ENCODE assay signal across 15 cellular contexts in the genomic region with DNA sequence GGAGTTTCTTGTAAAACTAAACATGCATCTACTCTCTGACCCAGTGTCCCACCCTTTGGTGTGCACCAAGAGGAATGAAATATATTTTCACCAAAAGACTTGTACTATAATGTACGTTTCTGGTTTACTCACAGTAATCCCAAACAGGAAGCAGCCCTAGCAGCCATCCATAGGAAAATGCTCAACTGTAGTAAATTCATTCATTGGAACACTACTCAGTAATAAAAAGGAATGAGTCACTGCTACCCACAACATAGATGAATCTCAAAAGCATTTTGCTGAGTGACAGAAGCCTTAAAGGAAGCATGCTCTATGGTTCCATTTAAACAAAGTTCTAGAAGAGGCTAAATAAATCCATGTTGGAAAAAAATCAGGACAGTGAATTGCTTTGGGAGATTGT. TPM values are rescaled to one million over a fixed set of nuclear protein-coding genes. Genes with fewer than 3 reads are reported as not detected.
A peak's percentile ranks its signal among the peaks of the same experiment; 100 is the strongest.
DNase-seq lines count a peak whose midpoint lies in the region; ATAC-seq and TF ChIP-seq lines count a peak whose summit lies in the region.
"Had no signal": no experiment of that assay in that cellular context is flagged by ENCODE, and none has a peak within 500 bp of the region (broad histone marks: within the 10 kb centered on the region; RNA-seq: fewer than 3 reads in every experiment).

No MANE protein-coding gene starts in this region.

- peaks cover 9 to 20% of the 10 kb centered on the region in 2 donors for H3K4me1 Mint-ChIP-seq in stimulated activated naive B cell treated with anti-CD40 and anti-IgM and Interleukin-4, amounts not matched to agents 10 μg/mL and 1 μg/mL and 100 μg/mL, for 72 hours
- H3K4me1 Mint-ChIP-seq: nephron progenitor cell; stimulated activated effector memory CD8-positive, alpha-beta T cell treated with anti-CD3 and anti-CD28 coated beads, Interleukin-12 subunit alpha, Interleukin-12 subunit beta, amount 100 ng/mL, for 72 hours had no signal

- ATAC-seq in stimulated activated naive B cell treated with anti-CD40 and anti-IgM and Interleukin-4, amounts not matched to agents 10 μg/mL and 1 μg/mL and 100 μg/mL, for 72 hours (replicated peaks): peak; percentile 21 to 55
- no peak for ATAC-seq in HG03521 (IDR thresholded peaks at IDR 0.05; ENCODE audit: unreplicated experiment)
- ATAC-seq: stimulated activated effector memory CD8-positive, alpha-beta T cell treated with anti-CD3 and anti-CD28 coated beads, Interleukin-12 subunit alpha, Interleukin-12 subunit beta, amount 100 ng/mL, for 72 hours had no signal

- H3K36me3 Mint-ChIP-seq in stimulated activated naive B cell treated with anti-CD40 and anti-IgM and Interleukin-4, amounts not matched to agents 10 μg/mL and 1 μg/mL and 100 μg/mL, for 72 hours: peaks cover 0 to 3% of the 10 kb centered on the region in 2 donors
- H3K36me3 Mint-ChIP-seq: stimulated activated effector memory CD8-positive, alpha-beta T cell treated with anti-CD3 and anti-CD28 coated beads, Interleukin-12 subunit alpha, Interleukin-12 subunit beta, amount 100 ng/mL, for 72 hours had no signal

- no peak overlapping the region for H3K4me3 ChIP-seq in epithelial cell of proximal tubule (ENCODE audit: low read depth, low read length)
- H3K4me3 ChIP-seq: lung, right atrium auricular region had no signal

- DNase-seq in DMS53 (lab: John Stamatoyannopoulos, UW) (peak; percentile 47), DMS53 treated with DMSO at 0.1 percent for 48 hours (lab: John Stamatoyannopoulos, UW; ENCODE audit: unreplicated experiment) (no peak), LHCN-M2 (ENCODE audit: low read depth) (peak; percentile 66), epithelial cell of proximal tubule (ENCODE audit: low read depth) (peak; percentile 33), HuH-7.5 (ENCODE audit: low spot score) (no peak), COLO668 (lab: John Stamatoyannopoulos, UW; ENCODE audit: unreplicated experiment) (no peak)
- DNase-seq in stimulated activated naive B cell treated with anti-CD40 and anti-IgM and Interleukin-4, amounts not matched to agents 10 μg/mL and 1 μg/mL and 100 μg/mL, for 72 hours: no peak
- DNase-seq: NCI-H1105 treated with DMSO at 0.1 percent for 48 hours; NCI-H226; nephron progenitor cell; stimulated activated CD4-positive, alpha-beta T cell treated with anti-CD3 and anti-CD28 coated beads, Interleukin-4, amount 100 ng/mL, for 4 hours had no signal

- H3K27ac Mint-ChIP-seq in stimulated activated naive B cell treated with anti-CD40 and anti-IgM and Interleukin-4, amounts not matched to agents 10 μg/mL and 1 μg/mL and 100 μg/mL, for 72 hours: no peak overlapping the region
- H3K27ac Mint-ChIP-seq: nephron progenitor cell; stimulated activated effector memory CD8-positive, alpha-beta T cell treated with anti-CD3 and anti-CD28 coated beads, Interleukin-12 subunit alpha, Interleukin-12 subunit beta, amount 100 ng/mL, for 72 hours had no signal

- H3K9me3 Mint-ChIP-seq in stimulated activated naive B cell treated with anti-CD40 and anti-IgM and Interleukin-4, amounts not matched to agents 10 μg/mL and 1 μg/mL and 100 μg/mL, for 72 hours: peaks cover 0 to 2% of the 10 kb centered on the region in 2 donors
- H3K9me3 Mint-ChIP-seq: stimulated activated effector memory CD8-positive, alpha-beta T cell treated with anti-CD3 and anti-CD28 coated beads, Interleukin-12 subunit alpha, Interleukin-12 subunit beta, amount 100 ng/mL, for 72 hours had no signal

- TF ChIP-seq CTCF in epithelial cell of proximal tubule (conservative IDR thresholded peaks at IDR 0.05; ENCODE audit: low read depth, low read length): no peak

- no peak overlapping the region for H3K4me3 Mint-ChIP-seq in stimulated activated naive B cell treated with anti-CD40 and anti-IgM and Interleukin-4, amounts not matched to agents 10 μg/mL and 1 μg/mL and 100 μg/mL, for 72 hours
- H3K4me3 Mint-ChIP-seq: nephron progenitor cell; stimulated activated effector memory CD8-positive, alpha-beta T cell treated with anti-CD3 and anti-CD28 coated beads, Interleukin-12 subunit alpha, Interleukin-12 subunit beta, amount 100 ng/mL, for 72 hours had no signal

- H3K27me3 Mint-ChIP-seq in stimulated activated naive B cell treated with anti-CD40 and anti-IgM and Interleukin-4, amounts not matched to agents 10 μg/mL and 1 μg/mL and 100 μg/mL, for 72 hours: peaks cover 0 to 3% of the 10 kb centered on the region in 2 donors

RNA-seq across cellular contexts. Expression of a gene that starts 37.6 kb away (rescaled TPM):
- 16.8 and 17.6 TPM in 2 replicates for total RNA-seq in LHCN-M2 (2014; rRNA removed)
- polyA plus RNA-seq in LHCN-M2 (2012): 19.5 TPM
- 19.1 and 21.8 TPM in 2 replicates for total RNA-seq in epithelial cell of proximal tubule

RNA-seq across cellular contexts. Expression of a gene that starts 46.3 kb away (rescaled TPM):
- total RNA-seq in LHCN-M2 (2014; rRNA removed) (247 and 267 TPM in 2 replicates), epithelial cell of proximal tubule (158 and 170 TPM in 2 replicates)
- 131 TPM for polyA plus RNA-seq in LHCN-M2 (2012)

Comparison
In these comparisons a context has a peak if more than half of its experiments do, and no peak if none do; other contexts are left out.
1. DNase-seq: peak in DMS53 (single experiment), LHCN-M2 (single experiment) and epithelial cell of proximal tubule (single experiment); none in DMS53 treated with DMSO at 0.1 percent for 48 hours (single experiment), stimulated activated naive B cell treated with anti-CD40 and anti-IgM and Interleukin-4, amounts not matched to agents 10 μg/mL and 1 μg/mL and 100 μg/mL, for 72 hours (single experiment), HuH-7.5 (single experiment) and COLO668 (single experiment).